In genomic region chr1:207638487-207639145, GRCh38 we compare ENCODE assay signal across 10 cellular contexts. TPM values are rescaled to one million over a fixed set of nuclear protein-coding genes. Genes with fewer than 3 reads are reported as not detected.
DNase-seq lines count a peak whose midpoint lies in the region; ATAC-seq, FAIRE-seq and TF ChIP-seq lines count a peak whose summit lies in the region.
"Not testable (repeated sequence)": the region's sequence is repeated elsewhere in the genome, so short reads cannot be mapped to it uniquely, and the experiment has no call there.
"Had no signal": no experiment of that assay in that cellular context is flagged by ENCODE, and none has a peak within 500 bp of the region (broad histone marks: within the 10 kb centered on the region; RNA-seq: fewer than 3 reads in every experiment).

No MANE protein-coding gene starts in this region.

- not testable (repeated sequence) for H3K27me3 ChIP-seq in HepG2 (ENCODE audit: control insufficient read depth in 1 of 2, insufficient read depth in 2 of 2, low read length in 2 of 2)

- intact Hi-C loops in HepG2 (cut with micrococcal nuclease; ENCODE audit: unreplicated experiment): not testable (repeated sequence)

- not testable (repeated sequence) for H4K20me1 ChIP-seq in HepG2 (ENCODE audit: insufficient read depth, low read length)

- H3K36me3 ChIP-seq in HepG2 (replicated peaks in 1 of 2; ENCODE audit: control insufficient read depth in 1 of 2, insufficient read depth in 2 of 2, low read length in 2 of 2): not testable (repeated sequence)

- in situ Hi-C loops in HepG2 (cut with HindIII; ENCODE audit: extremely low pct_ligation_motif_present, low pct_unique_long_range_greater_than_20kb): not testable (repeated sequence)

- H3K4me2 ChIP-seq in HepG2 (ENCODE audit: low read depth, low read length): not testable (repeated sequence)

- not testable (repeated sequence) for BruUV-seq in HepG2 (replicated peaks; lab: Mats Ljungman, UMichigan)

- ATAC-seq in HepG2: not testable (repeated sequence)

- not testable (repeated sequence) for TF ChIP-seq POLR2A in HepG2 (IDR thresholded peaks at IDR 0.05; ENCODE audit: insufficient read depth in 1 of 2, low read depth in 2 of 2, low read length in 2 of 2)

- TF ChIP-seq CTCF in epithelial cell of esophagus (IDR thresholded peaks at IDR 0.05; ENCODE audit: insufficient read depth, low read depth, low read length, missing control alignments); HepG2 (CRISPR knock-in tag; IDR thresholded peaks at IDR 0.05): not testable (repeated sequence)

- POLR2A ChIA-PET in HepG2 (lab: Yijun Ruan, JAX): not testable (repeated sequence)

- not testable (repeated sequence) for H3K9me3 ChIP-seq in HepG2 (ENCODE audit: low read length)

- H2AFZ ChIP-seq in HepG2 (ENCODE audit: low read length): not testable (repeated sequence)

- not testable (repeated sequence) for FAIRE-seq in HepG2 (lab: Jason Lieb, UNC)

- CTCF ChIA-PET in HepG2 (lab: Yijun Ruan, JAX; ENCODE audit: low intra/inter-chr PET ratio, low total read pairs): not testable (repeated sequence)

- peak in 8 of 14 donors; percentile 2 to 40 (median 22) for DNase-seq in C1 segment of cervical spinal cord (lab: John Stamatoyannopoulos, UW)
- peak in 32 of 56 donors; percentile 0 to 71 (median 26) for DNase-seq in amygdala (lab: John Stamatoyannopoulos, UW)
- DNase-seq in epithelial cell of esophagus (ENCODE audit: low read depth): peak; percentile 23
- DNase-seq in HepG2 (ENCODE audit: low spot score): not testable (repeated sequence)
- peak; percentile 61 for DNase-seq in pons (ENCODE audit: low spot score)

- not testable (repeated sequence) for H3K4me1 ChIP-seq in HepG2 (ENCODE audit: insufficient read depth, low read length)

- not testable (repeated sequence) for TF ChIP-seq EP300 in Ishikawa (IDR thresholded peaks at IDR 0.05; ENCODE audit: borderline replicate concordance); HepG2 (IDR thresholded peaks at IDR 0.05; ENCODE audit: low read depth in 2 of 2, low read length in 2 of 2); HepG2 (CRISPR knock-in tag; IDR thresholded peaks at IDR 0.05; ENCODE audit: borderline replicate concordance)

- WGBS in HepG2 (ENCODE audit: low lambda C conversion rate): 47% methylated on average over 9 of the region's 9 CpGs

- H3K4me3 ChIP-seq in epithelial cell of esophagus (ENCODE audit: low read length); HepG2 (replicated peaks in 1 of 3; ENCODE audit: insufficient read depth in 1 of 3, low read depth in 2 of 3, low read length in 3 of 3): not testable (repeated sequence)

- not testable (repeated sequence) for H3K9ac ChIP-seq in HepG2 (ENCODE audit: insufficient read depth, low read depth, low read length)

- TF ChIP-seq RAD21 in Ishikawa (IDR thresholded peaks at IDR 0.05; ENCODE audit: low read depth); HepG2 (CRISPR knock-in tag; IDR thresholded peaks at IDR 0.05): not testable (repeated sequence)

- H3K79me2 ChIP-seq in HepG2 (ENCODE audit: insufficient read depth, low read length): not testable (repeated sequence)

- H3K27ac ChIP-seq in cingulate gyrus (ENCODE audit: low read depth, low read length): peak overlapping the region; percentile 72
- not testable (repeated sequence) for H3K27ac ChIP-seq in HepG2 (ENCODE audit: extremely low read length, insufficient read depth, low read length)

TF ChIP-seq in Ishikawa, 13 proteins besides CTCF, POLR2A, EP300 and RAD21:
- peak; percentile 90 for TF ChIP-seq CEBPB (IDR thresholded peaks at IDR 0.05)

TF ChIP-seq in HepG2, 621 proteins besides CTCF, POLR2A, EP300 and RAD21:
- peak; percentile 46; the same call in 1 of the 2 replicates for TF ChIP-seq CEBPB (IDR thresholded peaks at IDR 0.05; ENCODE audit: borderline replicate concordance, low read depth, low read length)

RNA-seq across cellular contexts. Expression of gene CR1L, which starts 6.3 kb away (rescaled TPM):
- not detected in 2 replicates for total RNA-seq in HepG2 (2016; rRNA removed; fragmentation: Illumina TruSeq; extraction: Trizol)
- total RNA-seq in HepG2 (2016; cell fraction: cytosol; rRNA removed; fragmentation: Illumina TruSeq; extraction: Trizol; ENCODE audit: low read depth): not detected in 2 replicates
- total RNA-seq in HepG2 (2016; cell fraction: insoluble cytoplasmic fraction; rRNA removed; fragmentation: Illumina TruSeq; extraction: Trizol): not detected in 2 replicates
- total RNA-seq in HepG2 (2016; cell fraction: membrane; rRNA removed; fragmentation: Illumina TruSeq; extraction: Trizol): not detected in 2 replicates
- not detected in 2 replicates for total RNA-seq in HepG2 (2016; cell fraction: nucleus; rRNA removed; fragmentation: Illumina TruSeq; extraction: Trizol)
- polyA plus RNA-seq in HepG2 (2011; rRNA removed): not detected in 2 replicates
- not detected in 2 replicates for polyA plus RNA-seq in HepG2 (2011; cell fraction: cytosol; rRNA removed)
- polyA plus RNA-seq in HepG2 (2011; cell fraction: nucleus; rRNA removed): not detected in 2 replicates
- not detected in 2 replicates for polyA plus RNA-seq in HepG2 (2012)
- not detected in 2 replicates for polyA plus RNA-seq in HepG2 (2016; cell fraction: cytosol; fragmentation: Illumina TruSeq; extraction: Trizol; ENCODE audit: low read depth)
- not detected in 2 replicates for polyA plus RNA-seq in HepG2 (2016; cell fraction: insoluble cytoplasmic fraction; fragmentation: Illumina TruSeq; extraction: Trizol; ENCODE audit: low read depth)
- not detected in 2 replicates for polyA plus RNA-seq in HepG2 (2016; cell fraction: membrane; fragmentation: Illumina TruSeq; extraction: Trizol; ENCODE audit: low read depth)
- polyA plus RNA-seq in HepG2 (2016; cell fraction: nucleus; fragmentation: Illumina TruSeq; extraction: Trizol; ENCODE audit: insufficient read depth, low read depth): not detected in 2 replicates
- not detected in 2 replicates for polyA minus RNA-seq in HepG2 (2011; rRNA and poly(A)+ RNA removed; ENCODE audit: low replicate concordance)
- polyA minus RNA-seq in HepG2 (2011; cell fraction: cytosol; rRNA and poly(A)+ RNA removed): not detected in 2 replicates
- polyA minus RNA-seq in HepG2 (2011; cell fraction: nucleus; rRNA and poly(A)+ RNA removed): not detected in 2 replicates
- total RNA-seq: CD4-positive, CD25-positive, alpha-beta regulatory T cell; CD8-positive, alpha-beta memory T cell; H4 had no signal
- polyA plus RNA-seq: CD4-positive, CD25-positive, alpha-beta regulatory T cell; CD8-positive, alpha-beta memory T cell had no signal
